In the genomic region with DNA sequence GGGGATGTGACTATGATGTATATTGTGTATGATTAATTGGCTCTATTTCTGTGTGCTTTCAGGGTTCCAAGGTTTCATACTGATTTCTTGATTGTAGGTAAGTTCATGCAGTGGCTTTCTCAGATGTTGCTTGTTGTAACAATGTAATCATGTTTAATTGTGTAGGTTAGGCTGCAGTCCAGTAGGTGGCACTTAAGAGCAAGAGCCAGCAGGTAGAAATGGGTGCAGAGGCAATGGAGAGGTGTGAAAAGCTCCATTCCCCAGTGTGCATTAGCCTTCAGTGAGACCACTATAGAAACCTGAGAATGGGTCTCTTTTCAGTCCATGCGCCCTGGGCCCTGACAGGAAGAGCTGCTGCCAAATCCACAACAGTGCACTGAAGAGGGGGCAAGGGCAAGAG, we compare ENCODE assay signal across 15 cellular contexts. TPM values are rescaled to one million over a fixed set of nuclear protein-coding genes. Genes with fewer than 3 reads are reported as not detected.
A peak's percentile ranks its signal among the peaks of the same experiment; 100 is the strongest.
DNase-seq lines count a peak whose midpoint lies in the region; ATAC-seq, FAIRE-seq and TF ChIP-seq lines count a peak whose summit lies in the region.
"Had no signal": no experiment of that assay in that cellular context is flagged by ENCODE, and none has a peak within 500 bp of the region (broad histone marks: within the 10 kb centered on the region; RNA-seq: fewer than 3 reads in every experiment).

No MANE protein-coding gene starts in this region.

- intact Hi-C loops in left lung (cut with DNase I): no loop called here

- H3K9me3 ChIP-seq in left lung: no peaks in the 10 kb centered on the region
- H3K9me3 ChIP-seq: neutrophil had no signal

- H3K4me3 ChIP-seq in GM12875 (ENCODE audit: low read depth, low read length) (no peak overlapping the region), bronchial epithelial cell (ENCODE audit: low read depth, low read length) (no peak overlapping the region), left lung (no peak overlapping the region)

- TF ChIP-seq CTCF in 22Rv1 (IDR thresholded peaks at IDR 0.05) (peak; percentile 64), GM12875 (IDR thresholded peaks at IDR 0.05; ENCODE audit: borderline replicate concordance, insufficient read depth, low read depth, low read length) (peak; percentile 53; the same call in 1 of the 2 replicates), LNCAP (IDR thresholded peaks at IDR 0.05) (peak; percentile 52), bronchial epithelial cell (IDR thresholded peaks at IDR 0.05; ENCODE audit: insufficient read depth, low read length, severe bottlenecking) (peak; percentile 3), left lung (IDR thresholded peaks at IDR 0.05) (no peak)

- H3K36me3 ChIP-seq in bronchial epithelial cell (ENCODE audit: control insufficient read depth, insufficient read depth, low read length) (no peaks in the 10 kb centered on the region), left lung (no peaks in the 10 kb centered on the region)
- H3K36me3 ChIP-seq: neutrophil had no signal

- no peak for ATAC-seq in left lung
- ATAC-seq: T-cell had no signal

- no peak overlapping the region for H3K27ac ChIP-seq in 22Rv1
- H3K27ac ChIP-seq in left lung: no peak overlapping the region
- H3K27ac ChIP-seq: neutrophil had no signal

- H3K4me1 ChIP-seq in left lung: no peaks in the 10 kb centered on the region

- no peak for FAIRE-seq in bronchial epithelial cell (lab: Jason Lieb, UNC)
- FAIRE-seq: GM12891 had no signal

- H3K27me3 ChIP-seq in bronchial epithelial cell (ENCODE audit: control insufficient read depth, insufficient read depth, low read length): no peaks in the 10 kb centered on the region
- no peaks in the 10 kb centered on the region for H3K27me3 ChIP-seq in left lung
- H3K27me3 ChIP-seq: neutrophil had no signal

- DNase-seq in bronchial epithelial cell (ENCODE audit: low read depth) (peak; percentile 0), DMS153 (lab: John Stamatoyannopoulos, UW) (no peak), left lung (no peak), pons (ENCODE audit: low spot score) (no peak)
- no peak for DNase-seq in stimulated activated CD4-positive, alpha-beta T cell treated with anti-CD3 and anti-CD28 coated beads, Interleukin-12 subunit alpha, Interleukin-12 subunit beta, amount 100 ng/mL, for 4 hours
- DNase-seq: anterior cingulate cortex; immature natural killer cell; NCI-H187 treated with DMSO at 0.1 percent for 48 hours; stimulated activated CD4-positive, alpha-beta T cell treated with anti-CD3 and anti-CD28 coated beads, Interleukin-2, amount 100 ng/mL, for 24 hours; T-cell had no signal

RNA-seq across cellular contexts. Expression of a gene that starts 28.2 kb away (rescaled TPM):
- total RNA-seq in bronchial epithelial cell (0.26 TPM in 1 of 2 replicates, not detected in the other), left lung (under 1 TPM in 1 of 2 donors, not detected in 1; 0.09 TPM)
- total RNA-seq: T-cell had no signal

Comparison
In these comparisons a context has a peak if more than half of its experiments do, and no peak if none do; other contexts are left out.
1. CTCF ChIP-seq: peak in 22Rv1 (single experiment), GM12875 (single experiment), LNCAP (single experiment) and bronchial epithelial cell (single experiment); none in left lung (0 of 2).